14 cellular contexts compared by ENCODE assay signal in genomic region chr10:68315582-68315981, GRCh38. TPM values are rescaled to one million over a fixed set of nuclear protein-coding genes. Genes with fewer than 3 reads are reported as not detected.
A peak's percentile ranks its signal among the peaks of the same experiment; 100 is the strongest.
DNase-seq lines count a peak whose midpoint lies in the region; ATAC-seq and TF ChIP-seq lines count a peak whose summit lies in the region.
"Had no signal": no experiment of that assay in that cellular context is flagged by ENCODE, and none has a peak within 500 bp of the region (broad histone marks: within the 10 kb centered on the region; RNA-seq: fewer than 3 reads in every experiment).

No MANE protein-coding gene starts in this region.

- in situ Hi-C loops in transverse colon (cut with MboI; ENCODE audit: low pct_ligation_motif_present in 1 of 4, low pct_unique_long_range_greater_than_20kb in 1 of 4, low sequenced_read_pairs in 3 of 4) = loop anchor here in 3 of 4 donors (25.0 kb wide), 1 partner anchor 453 kb away; no protein-coding TSS in a partner anchor
- in situ Hi-C loops in ACHN (cut with HindIII; ENCODE audit: low pct_ligation_motif_present, low pct_unique_long_range_greater_than_20kb, low sequenced_read_pairs) = no loop called here

- H2AFZ ChIP-seq in Karpas-422 (ENCODE audit: low read length) (no peak overlapping the region), SU-DHL-6 (ENCODE audit: low read depth, low read length, severe bottlenecking) (no peak overlapping the region)
- H2AFZ ChIP-seq: GM23338 had no signal

- no peaks in the 10 kb centered on the region for H3K79me2 ChIP-seq in Karpas-422 (ENCODE audit: low read length)
- no peaks in the 10 kb centered on the region for H3K79me2 ChIP-seq in SU-DHL-6 (ENCODE audit: insufficient read depth, low read length)

- TF ChIP-seq CTCF in SU-DHL-6 (IDR thresholded peaks at IDR 0.05; ENCODE audit: insufficient read depth, low read length, poor library complexity, severe bottlenecking) (no peak), transverse colon (IDR thresholded peaks at IDR 0.05) (no peak)

- H3K4me1 ChIP-seq in Karpas-422 (ENCODE audit: low read length) (no peaks in the 10 kb centered on the region), transverse colon (peaks cover 0 to 26% (median 2%) of the 10 kb centered on the region in 4 donors)
- H3K4me1 ChIP-seq: A549 had no signal

- H3K27ac ChIP-seq in Karpas-422 (ENCODE audit: low read length) = no peak overlapping the region
- no peak overlapping the region for H3K27ac ChIP-seq in SU-DHL-6 (ENCODE audit: low read depth, low read length)
- H3K27ac ChIP-seq in transverse colon = peak overlapping the region; percentile 52 to 69 (median 56)
- H3K27ac ChIP-seq: A549 had no signal

- WGBS in transverse colon (ENCODE audit: low coverage in 1 of 2), 2 donors = 59% methylated on average over 1 of the region's 1 CpG; no CpG with 5 or more reads in 1 of the 2 donors

- no peaks in the 10 kb centered on the region for H3F3A ChIP-seq in SU-DHL-6 (ENCODE audit: insufficient read depth)

- H4K20me1 ChIP-seq in Karpas-422 (ENCODE audit: insufficient read depth, low read depth, low read length) (no peaks in the 10 kb centered on the region), SU-DHL-6 (ENCODE audit: low read depth, low read length) (no peaks in the 10 kb centered on the region)

- H3K27me3 ChIP-seq in Karpas-422 (ENCODE audit: low read length) = no peaks in the 10 kb centered on the region
- no peaks in the 10 kb centered on the region for H3K27me3 ChIP-seq in SU-DHL-6 (ENCODE audit: low read length)
- no peaks in the 10 kb centered on the region for H3K27me3 ChIP-seq in transverse colon

- DNase-seq in Karpas-422 (peak; percentile 31), left lobe of liver (ENCODE audit: low spot score) (peak; percentile 8), transverse colon (peak; percentile 55), ACHN (no peak)
- DNase-seq in activated CD8-positive, alpha-beta memory T cell treated with anti-CD3 and anti-CD28 coated beads for 24 hours = no peak
- DNase-seq: CD8-positive, alpha-beta T cell; COR-L47; DND-41; GDM1; H7; IMR-90 had no signal

- H3K9me2 ChIP-seq in Karpas-422 (replicated peaks; ENCODE audit: insufficient read depth, low read length) = no peaks in the 10 kb centered on the region
- no peaks in the 10 kb centered on the region for H3K9me2 ChIP-seq in SU-DHL-6 (replicated peaks; ENCODE audit: insufficient read depth, low read length)

- no peak overlapping the region for H3K4me2 ChIP-seq in Karpas-422 (ENCODE audit: low read depth, low read length, poor library complexity, severe bottlenecking)
- no peak overlapping the region for H3K4me2 ChIP-seq in SU-DHL-6 (ENCODE audit: low read depth, low read length, poor library complexity, severe bottlenecking)
- H3K4me2 ChIP-seq: A549, GM23338 had no signal

- ATAC-seq in left lobe of liver = no peak
- ATAC-seq: A549; CD8-positive, alpha-beta T cell; GM23338 had no signal

- intact Hi-C loops in transverse colon (cut with DNase I; ENCODE audit: low total_unique reads) = no loop called here

- TF ChIP-seq EP300 in transverse colon (IDR thresholded peaks at IDR 0.05; ENCODE audit: low read depth) = no peak

- H3K9me3 ChIP-seq in Karpas-422 (ENCODE audit: low read length) = no peaks in the 10 kb centered on the region
- H3K9me3 ChIP-seq in SU-DHL-6 (ENCODE audit: insufficient read depth, low read length) = peaks cover 13% of the 10 kb centered on the region; the same call in 1 of the 2 replicates
- peaks cover 12 to 15% of the 10 kb centered on the region in 2 donors for H3K9me3 ChIP-seq in transverse colon

- H3K9ac ChIP-seq in Karpas-422 (ENCODE audit: low read length) = no peak overlapping the region
- no peak overlapping the region for H3K9ac ChIP-seq in SU-DHL-6 (ENCODE audit: low read length)

- TF ChIP-seq POLR2A in transverse colon (IDR thresholded peaks at IDR 0.05) = no peak

- H3K36me3 ChIP-seq in Karpas-422 (ENCODE audit: insufficient read depth, low read length) (no peaks in the 10 kb centered on the region), SU-DHL-6 (ENCODE audit: low read length) (peaks cover 9% of the 10 kb centered on the region), transverse colon (no peaks in the 10 kb centered on the region)

- H3K4me3 ChIP-seq in Karpas-422 (ENCODE audit: low read length) (no peak overlapping the region), SU-DHL-6 (ENCODE audit: insufficient read depth, low read length, poor library complexity, severe bottlenecking) (peak overlapping the region; percentile 8), transverse colon (no peak overlapping the region)
- H3K4me3 ChIP-seq: A549, GM23338 had no signal

RNA-seq across cellular contexts. Expression of gene HNRNPH3, which starts 16.3 kb away (rescaled TPM):
- total RNA-seq in Karpas-422 (2014; rRNA removed; shearing (Covaris generic); ENCODE audit: low replicate concordance) = 24.1 and 38.1 TPM in 2 replicates
- total RNA-seq in left lobe of liver = 26.8 TPM
- 10 to 100 TPM in 3 of 4 donors, 1 to 10 TPM in 1; 8.2 to 89.4 (median 57.1) TPM for total RNA-seq in transverse colon

RNA-seq across cellular contexts. Expression of gene PBLD, which starts 17.1 kb away (rescaled TPM):
- total RNA-seq in Karpas-422 (2014; rRNA removed; shearing (Covaris generic); ENCODE audit: low replicate concordance) = 1.0 and 7.2 TPM in 2 replicates
- 126 TPM for total RNA-seq in left lobe of liver
- 100 to 1,000 TPM in 1 of 4 donors, 10 to 100 TPM in 3; 63.9 to 130 (median 76.5) TPM for total RNA-seq in transverse colon

Comparison
In these comparisons a context has a peak if more than half of its experiments do, and no peak if none do; other contexts are left out.
1. DNase-seq: peak in Karpas-422 (single experiment), left lobe of liver (single experiment) and transverse colon (single experiment); none in ACHN (single experiment) and activated CD8-positive, alpha-beta memory T cell treated with anti-CD3 and anti-CD28 coated beads for 24 hours (single experiment).
2. H3K27ac ChIP-seq: peak in transverse colon (4 of 4); none in Karpas-422 (single experiment) and SU-DHL-6 (single experiment).